ENCODE assay signal across 8 cellular contexts in the genomic region with DNA sequence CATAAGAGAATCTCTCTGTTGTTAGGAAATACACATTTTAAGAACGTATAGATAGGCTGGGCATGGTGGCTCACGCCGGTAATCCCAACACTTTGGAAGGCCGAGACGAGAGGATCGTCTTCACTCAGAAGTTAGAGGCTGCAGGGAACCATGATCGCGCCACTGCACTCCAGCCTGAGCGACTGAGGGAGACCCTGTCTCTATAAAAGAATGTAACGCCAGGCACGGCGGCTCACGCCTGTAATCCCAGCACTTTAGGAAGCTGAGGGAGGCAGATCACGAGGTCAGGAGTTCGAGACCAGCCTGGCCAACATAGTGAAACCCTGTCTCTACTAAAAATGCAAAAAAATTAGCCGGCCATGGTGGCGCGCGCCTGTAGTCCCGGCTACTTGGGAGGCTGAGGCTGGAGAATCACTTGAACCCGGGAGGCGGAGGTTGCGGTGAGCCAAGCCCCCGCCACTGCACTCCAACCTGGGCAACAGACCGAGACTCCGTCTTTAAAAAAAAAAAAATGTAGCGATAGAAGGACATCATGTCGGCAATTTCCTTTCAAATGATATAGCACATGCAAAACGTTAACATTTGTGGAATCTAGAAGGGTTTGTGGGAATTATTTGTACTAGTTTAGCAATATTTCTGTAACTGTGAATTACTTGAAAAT. TPM values are rescaled to one million over a fixed set of nuclear protein-coding genes. Genes with fewer than 3 reads are reported as not detected.
DNase-seq lines count a peak whose midpoint lies in the region; ATAC-seq and TF ChIP-seq lines count a peak whose summit lies in the region.

No MANE protein-coding gene starts in this region.

- H3K4me3 ChIP-seq in kidney epithelial cell (ENCODE audit: low read depth, low read length): peak overlapping the region; percentile 90
- peak overlapping the region; percentile 90 for H3K4me3 ChIP-seq in suprapubic skin

- peaks cover 59% of the 10 kb centered on the region for H3K4me1 Mint-ChIP-seq in activated CD4-positive, alpha-beta T cell treated with anti-CD3 and anti-CD28 coated beads for 36 hours

- H3K27me3 ChIP-seq in kidney epithelial cell (ENCODE audit: control insufficient read depth, insufficient read depth, low read length): no peaks in the 10 kb centered on the region
- no peaks in the 10 kb centered on the region for H3K27me3 ChIP-seq in suprapubic skin

- peak overlapping the region; percentile 97 for H3K27ac Mint-ChIP-seq in activated CD4-positive, alpha-beta T cell treated with anti-CD3 and anti-CD28 coated beads for 36 hours

- no peaks in the 10 kb centered on the region for H3K27me3 Mint-ChIP-seq in activated CD4-positive, alpha-beta T cell treated with anti-CD3 and anti-CD28 coated beads for 36 hours

- no peak for TF ChIP-seq POLR2A in suprapubic skin (IDR thresholded peaks at IDR 0.05)

- peak overlapping the region; percentile 83 for H3K27ac ChIP-seq in angular gyrus (ENCODE audit: low read depth, low read length)
- peak overlapping the region; percentile 89 for H3K27ac ChIP-seq in suprapubic skin

- WGBS in suprapubic skin: 51% methylated on average over 29 of the region's 29 CpGs

- TF ChIP-seq CTCF in kidney epithelial cell (IDR thresholded peaks at IDR 0.05; ENCODE audit: insufficient read depth, low read length, poor library complexity, severe bottlenecking) (no peak), suprapubic skin (IDR thresholded peaks at IDR 0.05) (no peak)

- no peaks in the 10 kb centered on the region for H3K9me3 ChIP-seq in suprapubic skin

- TF ChIP-seq EP300 in suprapubic skin (IDR thresholded peaks at IDR 0.05): no peak

- intact Hi-C loops in activated CD4-positive, alpha-beta T cell treated with anti-CD3 and anti-CD28 coated beads for 36 hours (cut with DNase I, micrococcal nuclease): loop anchor here (2.0 to 10.0 kb wide), 7 partner anchors 50 to 1556 kb away; partner anchors contain the start of genes RPSA (in 2 of the 2), ZNF620 (in 1 of the 2) and ZNF621 (in 1 of the 2)

- H3K4me3 Mint-ChIP-seq in activated CD4-positive, alpha-beta T cell treated with anti-CD3 and anti-CD28 coated beads for 36 hours: peak overlapping the region; percentile 86

- no peaks in the 10 kb centered on the region for H3K9me3 Mint-ChIP-seq in activated CD4-positive, alpha-beta T cell treated with anti-CD3 and anti-CD28 coated beads for 36 hours (ENCODE audit: low read depth)

- no peak for ATAC-seq in activated CD4-positive, alpha-beta T cell treated with anti-CD3 and anti-CD28 coated beads for 36 hours
- ATAC-seq in HG02885 (IDR thresholded peaks at IDR 0.05; ENCODE audit: poor library complexity, unreplicated experiment): no peak
- no peak for ATAC-seq in HG03280 (IDR thresholded peaks at IDR 0.05; ENCODE audit: unreplicated experiment)

- POLR2A ChIA-PET in activated CD4-positive, alpha-beta T cell treated with anti-CD3 and anti-CD28 coated beads for 36 hours (lab: Charles Lee): interaction anchor here (0.8 to 1.3 kb wide), 3 partner anchors 10 to 27 kb away, joined by 4 to 5 read pairs (median 4); no protein-coding TSS in a partner anchor

- no peaks in the 10 kb centered on the region for H3K36me3 ChIP-seq in kidney epithelial cell (ENCODE audit: control insufficient read depth, insufficient read depth, low read length)
- H3K36me3 ChIP-seq in suprapubic skin: peaks cover 28% of the 10 kb centered on the region

- DNase-seq in activated CD4-positive, alpha-beta T cell treated with anti-CD3 and anti-CD28 coated beads for 36 hours: no peak
- DNase-seq in activated CD4-positive, alpha-beta T cell treated with anti-CD3 and anti-CD28 coated beads for 4 hours: no peak
- DNase-seq in kidney epithelial cell (ENCODE audit: low read depth) (no peak), suprapubic skin (ENCODE audit: low spot score in 2 of 2) (no peak), iPS-NIHi7 (ENCODE audit: extremely low spot score) (no peak)

- H3K36me3 Mint-ChIP-seq in activated CD4-positive, alpha-beta T cell treated with anti-CD3 and anti-CD28 coated beads for 36 hours (ENCODE audit: low read depth): peaks cover 31% of the 10 kb centered on the region

- H3K4me1 ChIP-seq in suprapubic skin: peaks cover 50% of the 10 kb centered on the region

- CTCF ChIA-PET in activated CD4-positive, alpha-beta T cell treated with anti-CD3 and anti-CD28 coated beads for 36 hours (lab: Charles Lee): interaction anchor here (0.6 to 1.0 kb wide), 3 partner anchors 126 to 321 kb away, joined by 3 to 8 read pairs (median 3); no protein-coding TSS in a partner anchor

RNA-seq across cellular contexts. Expression of gene RPL14, which starts 0.7 kb away (rescaled TPM):
- total RNA-seq in activated CD4-positive, alpha-beta T cell treated with anti-CD3 and anti-CD28 coated beads for 36 hours: 1,000 to 10,000 TPM; 3,053 to 3,976 TPM
- total RNA-seq in kidney epithelial cell (576 and 649 TPM in 2 replicates), suprapubic skin (100 to 1,000 TPM; 428 to 617 (median 466) TPM)

RNA-seq across cellular contexts. Expression of gene ZNF619, which starts 20.5 kb away (rescaled TPM):
- 1 to 10 TPM; 5.6 to 7.0 TPM for total RNA-seq in activated CD4-positive, alpha-beta T cell treated with anti-CD3 and anti-CD28 coated beads for 36 hours
- total RNA-seq in kidney epithelial cell (4.3 and 5.1 TPM in 2 replicates), suprapubic skin (10 to 100 TPM in 1 of 4 donors, 1 to 10 TPM in 3; 4.1 to 10.4 (median 6.1) TPM)

RNA-seq across cellular contexts. Expression of gene ZNF620, which starts 49.4 kb away (rescaled TPM):
- total RNA-seq in activated CD4-positive, alpha-beta T cell treated with anti-CD3 and anti-CD28 coated beads for 36 hours: 1 to 10 TPM; 3.8 to 3.9 TPM
- total RNA-seq in kidney epithelial cell: 6.2 and 10.8 TPM in 2 replicates
- 1 to 10 TPM in 3 of 4 donors, under 1 TPM in 1; 0.60 to 2.9 (median 1.6) TPM for total RNA-seq in suprapubic skin
